10 cellular contexts compared by ENCODE assay signal in the genomic region with DNA sequence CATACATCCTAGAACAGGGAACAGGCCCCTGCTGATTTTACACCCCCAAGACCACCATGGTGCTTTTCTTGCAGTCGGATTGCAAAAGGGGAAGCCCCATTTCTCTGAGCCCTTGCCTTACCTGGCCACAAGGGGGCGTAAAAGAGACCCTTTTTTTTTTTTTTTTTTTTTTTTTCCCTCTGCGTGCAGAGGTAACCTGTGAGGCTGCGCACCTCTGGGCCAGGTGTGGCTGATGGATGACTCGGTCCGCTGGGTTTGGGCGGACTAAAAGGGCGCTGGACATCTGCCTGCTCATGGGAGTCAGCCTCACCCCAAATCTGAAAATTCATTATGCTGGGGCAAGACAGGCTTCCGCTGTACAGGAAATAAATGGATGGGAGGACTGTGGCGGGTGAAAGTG.
DNase-seq lines count a peak whose midpoint lies in the region; ATAC-seq and TF ChIP-seq lines count a peak whose summit lies in the region.
"Had no signal": no experiment of that assay in that cellular context is flagged by ENCODE, and none has a peak within 500 bp of the region (broad histone marks: within the 10 kb centered on the region; RNA-seq: fewer than 3 reads in every experiment).

No MANE protein-coding gene starts in this region.

- peaks cover 3% of the 10 kb centered on the region for H3K27me3 Mint-ChIP-seq in brain

- H4K8ac ChIP-seq in IMR-90 (ENCODE audit: low read depth in 2 of 2, low read length in 2 of 2): no peak overlapping the region

- H3K4me1 Mint-ChIP-seq in brain: peaks cover 11% of the 10 kb centered on the region

- H3K14ac ChIP-seq in IMR-90 (replicated peaks; ENCODE audit: low read depth, low read length): no peak overlapping the region

- no peak overlapping the region for H2BK20ac ChIP-seq in IMR-90 (ENCODE audit: low read depth, low read length)

- H3K27ac ChIP-seq in DND-41 (ENCODE audit: low read length) (no peak overlapping the region), IMR-90 (ENCODE audit: insufficient read depth, low read length) (no peak overlapping the region), muscle layer of colon (ENCODE audit: low read depth, low read length) (peak overlapping the region; percentile 70)

- H3K4me1 ChIP-seq in DND-41 (ENCODE audit: insufficient read depth, low read length) (no peaks in the 10 kb centered on the region), IMR-90 (ENCODE audit: control insufficient read depth, insufficient read depth, low read length) (no peaks in the 10 kb centered on the region), muscle layer of colon (ENCODE audit: insufficient read depth, low read length) (peaks cover 66% of the 10 kb centered on the region)

- H3K9ac ChIP-seq in DND-41 (ENCODE audit: low read depth, low read length): no peak overlapping the region
- H3K9ac ChIP-seq in IMR-90 (ENCODE audit: low read depth, low read length): no peak overlapping the region
- no peak overlapping the region for H3K9ac ChIP-seq in muscle layer of colon (ENCODE audit: low read length)

- CTCF ChIA-PET in IMR-90 (lab: Yijun Ruan, JAX): no interaction called here

- no peak overlapping the region for H3K4me3 ChIP-seq in DND-41 (ENCODE audit: low read depth in 1 of 2, low read length in 2 of 2)
- H3K4me3 ChIP-seq in IMR-90 (ENCODE audit: insufficient read depth, low read depth, low read length): no peak overlapping the region
- H3K4me3 ChIP-seq in muscle layer of colon (ENCODE audit: low read depth in 1 of 2, low read length in 2 of 2): no peak overlapping the region

- POLR2A ChIA-PET in IMR-90 (lab: Charles Lee; ENCODE audit: unreplicated experiment): no interaction called here

- intact Hi-C loops in IMR-90 (cut with micrococcal nuclease): no loop called here

- no TSS peak for BruUV-seq in IMR-90 (replicated peaks; lab: Mats Ljungman, UMichigan)

- H3K27me3 ChIP-seq in DND-41 (ENCODE audit: insufficient read depth, low read length, poor library complexity) (peaks cover 3% of the 10 kb centered on the region), IMR-90 (ENCODE audit: control insufficient read depth, insufficient read depth, low read length) (peaks cover 4% of the 10 kb centered on the region), muscle layer of colon (ENCODE audit: control insufficient read depth in 1 of 2, insufficient read depth in 2 of 2, low read length in 2 of 2) (no peaks in the 10 kb centered on the region)

- no peaks in the 10 kb centered on the region for H3K9me1 ChIP-seq in IMR-90 (ENCODE audit: insufficient read depth, low read length)

- 60% methylated on average over 1 of the region's 10 CpGs; no CpG with 5 or more reads in 1 of the 2 experiments for WGBS in IMR-90 (ENCODE audit: extremely low coverage in 2 of 2, insufficient read length in 1 of 2), 2 experiments

- dilution Hi-C loops in IMR-90 (cut with HindIII; ENCODE audit: low sequenced_read_pairs, unreplicated experiment): no loop called here

- no peak overlapping the region for H3K18ac ChIP-seq in IMR-90 (ENCODE audit: low read depth, low read length)

- no peak overlapping the region for H2AK5ac ChIP-seq in IMR-90 (ENCODE audit: low read depth, low read length)

- H2BK120ac ChIP-seq in IMR-90 (ENCODE audit: low read depth, low read length): no peak overlapping the region

- in situ Hi-C loops in IMR-90 (cut with MboI; ENCODE audit: low sequenced_read_pairs): no loop called here

- H3K9me3 ChIP-seq in DND-41 (ENCODE audit: insufficient read depth, low read length, severe bottlenecking) (no peaks in the 10 kb centered on the region), IMR-90 (ENCODE audit: control insufficient read depth, insufficient read depth, low read length) (no peaks in the 10 kb centered on the region), muscle layer of colon (ENCODE audit: low read length) (no peaks in the 10 kb centered on the region)

- no peaks in the 10 kb centered on the region for H3K36me3 Mint-ChIP-seq in brain

- no peaks in the 10 kb centered on the region for H3K79me1 ChIP-seq in IMR-90 (ENCODE audit: low read depth in 1 of 2, low read length in 2 of 2)

- peaks cover 0 to 3% (median 0%) of the 10 kb centered on the region in 5 experiments for H3K9me3 Mint-ChIP-seq in brain

- TF ChIP-seq CTCF in DND-41 (IDR thresholded peaks at IDR 0.05; ENCODE audit: borderline replicate concordance, extremely low read depth, low read length, poor library complexity, severe bottlenecking) (peak; percentile 66), IMR-90 (conservative IDR thresholded peaks at IDR 0.05; ENCODE audit: low read depth, low read length) (peak; percentile 17; the same call in 1 of the 2 replicates), brain (conservative IDR thresholded peaks at IDR 0.05) (peak; percentile 47 to 80)

- H4K5ac ChIP-seq in IMR-90 (ENCODE audit: low read depth, low read length): no peak overlapping the region

- no peak overlapping the region for H3K4me3 Mint-ChIP-seq in brain

- H3K79me2 ChIP-seq in DND-41 (ENCODE audit: insufficient read depth, low read length): no peaks in the 10 kb centered on the region

- no peak overlapping the region for H3K56ac ChIP-seq in IMR-90 (ENCODE audit: extremely low read depth, insufficient read depth, low read length)

- H3K4ac ChIP-seq in IMR-90 (ENCODE audit: low read depth, low read length): no peak overlapping the region

- no peaks in the 10 kb centered on the region for H4K20me1 ChIP-seq in DND-41 (ENCODE audit: insufficient read depth, low read length)
- no peaks in the 10 kb centered on the region for H4K20me1 ChIP-seq in IMR-90 (ENCODE audit: insufficient read depth, low read length)

- no peaks in the 10 kb centered on the region for H3K36me3 ChIP-seq in DND-41 (ENCODE audit: insufficient read depth, low read length)
- H3K36me3 ChIP-seq in IMR-90 (ENCODE audit: control insufficient read depth, insufficient read depth, low read length): no peaks in the 10 kb centered on the region
- H3K36me3 ChIP-seq in muscle layer of colon (ENCODE audit: insufficient read depth, low read length): no peaks in the 10 kb centered on the region

- H3K23ac ChIP-seq in IMR-90 (ENCODE audit: low read depth, low read length): no peak overlapping the region

- DNase-seq in DND-41 (no peak), IMR-90 (no peak), SHP77 treated with DMSO at 0.1 percent for 48 hours (lab: John Stamatoyannopoulos, UW) (no peak), Kasumi-1 (lab: John Stamatoyannopoulos, UW) (no peak), NCI-H1930 (lab: John Stamatoyannopoulos, UW) (no peak)
- DNase-seq: cortex of kidney; stimulated activated CD4-positive, alpha-beta T cell treated with anti-CD3 and anti-CD28 coated beads, Interleukin-15, amount 100 ng/mL, for 24 hours had no signal

- no peak for TF ChIP-seq RAD21 in IMR-90 (IDR thresholded peaks at IDR 0.05; ENCODE audit: low read length)

- H3K4me2 ChIP-seq in DND-41 (ENCODE audit: insufficient read depth, low read length) (no peak overlapping the region), IMR-90 (ENCODE audit: low read depth, low read length) (no peak overlapping the region)

- no peak overlapping the region for H2BK5ac ChIP-seq in IMR-90 (ENCODE audit: low read depth, low read length, poor library complexity, severe bottlenecking)

- no peak for ATAC-seq in DND-41 (ENCODE audit: insufficient read depth, low read depth)
- ATAC-seq in IMR-90 (ENCODE audit: low read depth): no peak
- no peak for ATAC-seq in HG03025 (IDR thresholded peaks at IDR 0.05; ENCODE audit: low FRiP score, unreplicated experiment)

- H2AK9ac ChIP-seq in IMR-90 (replicated peaks; ENCODE audit: low read depth, low read length, poor library complexity): no peak overlapping the region

- H2AFZ ChIP-seq in DND-41 (ENCODE audit: low read depth, low read length) (no peak overlapping the region), IMR-90 (replicated peaks; ENCODE audit: low read length, poor library complexity) (no peak overlapping the region)

- no peak overlapping the region for H2BK15ac ChIP-seq in IMR-90 (ENCODE audit: low read depth, low read length)

- no peak overlapping the region for H4K91ac ChIP-seq in IMR-90 (ENCODE audit: insufficient read depth, low read depth, low read length)

- TF ChIP-seq POLR2A in IMR-90 (IDR thresholded peaks at IDR 0.05; ENCODE audit: low read depth, low read length): no peak

- H3K27ac Mint-ChIP-seq in brain: no peak overlapping the region

TF ChIP-seq in IMR-90, 13 proteins besides CTCF, POLR2A, EP300 and RAD21:
- no peak for TF ChIP-seq SMC3 (IDR thresholded peaks at IDR 0.05; ENCODE audit: low read depth, low read length)
- no peak for TF ChIP-seq CHD1 (IDR thresholded peaks at IDR 0.05; ENCODE audit: low read depth, low read length)
- no peak for TF ChIP-seq RFX5 (IDR thresholded peaks at IDR 0.05; ENCODE audit: low read depth, low read length)
- TF ChIP-seq BHLHE40 (IDR thresholded peaks at IDR 0.05; ENCODE audit: low read depth, low read length): no peak
- no peak for TF ChIP-seq FOS (IDR thresholded peaks at IDR 0.05; ENCODE audit: low read depth, low read length)
- no peak for TF ChIP-seq MAFK (IDR thresholded peaks at IDR 0.05; ENCODE audit: low read depth, low read length)
- TF ChIP-seq MAZ (IDR thresholded peaks at IDR 0.05; ENCODE audit: borderline replicate concordance, low read depth, low read length): no peak
- no peak for TF ChIP-seq ELK1 (IDR thresholded peaks at IDR 0.05; ENCODE audit: borderline replicate concordance, low read depth, low read length)
- no peak for TF ChIP-seq USF2 (IDR thresholded peaks at IDR 0.05; ENCODE audit: low read depth, low read length)
- no peak for TF ChIP-seq CEBPB (IDR thresholded peaks at IDR 0.05; ENCODE audit: low read depth, low read length)
